14 cellular contexts compared by ENCODE assay signal in genomic region chr14:100469632-100470522, GRCh38.
"Had no signal": no experiment of that assay in that cellular context is flagged by ENCODE, and none has a peak within 500 bp of the region (broad histone marks: within the 10 kb centered on the region; RNA-seq: fewer than 3 reads in every experiment).

No MANE protein-coding gene starts in this region.

- H3K4me3 Mint-ChIP-seq: memory B cell; naive thymus-derived CD4-positive, alpha-beta T cell had no signal

- H3K27me3 Mint-ChIP-seq: naive thymus-derived CD4-positive, alpha-beta T cell had no signal

- H3K27ac ChIP-seq: esophagus muscularis mucosa, hepatocyte, left lung, parathyroid adenoma, SK-N-MC had no signal

- H3K27me3 ChIP-seq: esophagus muscularis mucosa, hepatocyte, left lung had no signal

- H3K9me3 ChIP-seq: esophagus muscularis mucosa, left lung, mucosa of descending colon had no signal

- H3K27ac Mint-ChIP-seq: memory B cell had no signal

- H3K9me3 Mint-ChIP-seq: memory B cell; naive thymus-derived CD4-positive, alpha-beta T cell had no signal

- H3K9ac ChIP-seq: parathyroid adenoma had no signal

- H2AFZ ChIP-seq: hepatocyte, parathyroid adenoma had no signal

- FAIRE-seq: endometrium, keratinocyte had no signal

- H3K4me1 ChIP-seq: left lung, parathyroid adenoma had no signal

- DNase-seq: activated gamma-delta T cell treated with Interleukin-2 at 50 U/mL for 16 hours; left lung; mucosa of descending colon; naive thymus-derived CD4-positive, alpha-beta T cell; retina; T-helper 1 cell had no signal

- H3K4me2 ChIP-seq: hepatocyte had no signal

- H3K79me2 ChIP-seq: hepatocyte, parathyroid adenoma had no signal

- H3K4me3 ChIP-seq: esophagus muscularis mucosa, hepatocyte, left lung, mucosa of descending colon, SK-N-MC had no signal

- ATAC-seq: left lung; mucosa of descending colon; naive thymus-derived CD4-positive, alpha-beta T cell; Right ventricle myocardium inferior had no signal
